Comparison of ENCODE assay signal across 1 cellular context in genomic region chr19:2440515-2440914, GRCh38.
TF ChIP-seq lines count a peak whose summit lies in the region.

No MANE protein-coding gene starts in this region.

TF ChIP-seq in HEK293, 187 proteins besides CTCF, POLR2A, EP300 and RAD21 (continued from another document):
- TF ChIP-seq PRDM4 (tag by site-specific recombination; IDR thresholded peaks at IDR 0.05) (no peak), ZNF670 (tag by site-specific recombination; IDR thresholded peaks at IDR 0.05; ENCODE audit: low read depth) (0 out of 2 replicates have a peak, but pooled peaks have one; percentile 42), RBAK (tag by site-specific recombination; IDR thresholded peaks at IDR 0.05) (no peak), ZNF169 (tag by site-specific recombination; IDR thresholded peaks at IDR 0.05) (no peak), ZNF138 (tag by site-specific recombination; IDR thresholded peaks at IDR 0.05; ENCODE audit: borderline replicate concordance) (no peak), TSHZ1 (tag by site-specific recombination; IDR thresholded peaks at IDR 0.05; ENCODE audit: borderline replicate concordance) (peak; percentile 58), ZNF776 (tag by site-specific recombination; IDR thresholded peaks at IDR 0.05; ENCODE audit: borderline replicate concordance) (peak; percentile 61; the same call in 1 of the 2 replicates), ZNF366 (tag by site-specific recombination; conservative IDR thresholded peaks at IDR 0.05) (peak; percentile 100), YY2 (tag by site-specific recombination; IDR thresholded peaks at IDR 0.05) (no peak), ZBTB8A (tag by site-specific recombination; IDR thresholded peaks at IDR 0.05) (no peak), KLF8 (tag by site-specific recombination; IDR thresholded peaks at IDR 0.05) (no peak), ZBTB17 (tag by site-specific recombination; IDR thresholded peaks at IDR 0.05) (peak; percentile 100), ZNF221 (tag by site-specific recombination; IDR thresholded peaks at IDR 0.05; ENCODE audit: borderline replicate concordance) (no peak), BCL11B (tag by site-specific recombination; IDR thresholded peaks at IDR 0.05; ENCODE audit: low read depth) (no peak), REPIN1 (tag by site-specific recombination; IDR thresholded peaks at IDR 0.05; ENCODE audit: low read depth) (no peak), ZNF239 (tag by site-specific recombination; IDR thresholded peaks at IDR 0.05) (no peak)
- TF ChIP-seq, protein P1, sequence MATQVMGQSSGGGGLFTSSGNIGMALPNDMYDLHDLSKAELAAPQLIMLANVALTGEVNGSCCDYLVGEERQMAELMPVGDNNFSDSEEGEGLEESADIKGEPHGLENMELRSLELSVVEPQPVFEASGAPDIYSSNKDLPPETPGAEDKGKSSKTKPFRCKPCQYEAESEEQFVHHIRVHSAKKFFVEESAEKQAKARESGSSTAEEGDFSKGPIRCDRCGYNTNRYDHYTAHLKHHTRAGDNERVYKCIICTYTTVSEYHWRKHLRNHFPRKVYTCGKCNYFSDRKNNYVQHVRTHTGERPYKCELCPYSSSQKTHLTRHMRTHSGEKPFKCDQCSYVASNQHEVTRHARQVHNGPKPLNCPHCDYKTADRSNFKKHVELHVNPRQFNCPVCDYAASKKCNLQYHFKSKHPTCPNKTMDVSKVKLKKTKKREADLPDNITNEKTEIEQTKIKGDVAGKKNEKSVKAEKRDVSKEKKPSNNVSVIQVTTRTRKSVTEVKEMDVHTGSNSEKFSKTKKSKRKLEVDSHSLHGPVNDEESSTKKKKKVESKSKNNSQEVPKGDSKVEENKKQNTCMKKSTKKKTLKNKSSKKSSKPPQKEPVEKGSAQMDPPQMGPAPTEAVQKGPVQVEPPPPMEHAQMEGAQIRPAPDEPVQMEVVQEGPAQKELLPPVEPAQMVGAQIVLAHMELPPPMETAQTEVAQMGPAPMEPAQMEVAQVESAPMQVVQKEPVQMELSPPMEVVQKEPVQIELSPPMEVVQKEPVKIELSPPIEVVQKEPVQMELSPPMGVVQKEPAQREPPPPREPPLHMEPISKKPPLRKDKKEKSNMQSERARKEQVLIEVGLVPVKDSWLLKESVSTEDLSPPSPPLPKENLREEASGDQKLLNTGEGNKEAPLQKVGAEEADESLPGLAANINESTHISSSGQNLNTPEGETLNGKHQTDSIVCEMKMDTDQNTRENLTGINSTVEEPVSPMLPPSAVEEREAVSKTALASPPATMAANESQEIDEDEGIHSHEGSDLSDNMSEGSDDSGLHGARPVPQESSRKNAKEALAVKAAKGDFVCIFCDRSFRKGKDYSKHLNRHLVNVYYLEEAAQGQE (tag by site-specific recombination; IDR thresholded peaks at IDR 0.05): no peak
- TF ChIP-seq, protein P2, sequence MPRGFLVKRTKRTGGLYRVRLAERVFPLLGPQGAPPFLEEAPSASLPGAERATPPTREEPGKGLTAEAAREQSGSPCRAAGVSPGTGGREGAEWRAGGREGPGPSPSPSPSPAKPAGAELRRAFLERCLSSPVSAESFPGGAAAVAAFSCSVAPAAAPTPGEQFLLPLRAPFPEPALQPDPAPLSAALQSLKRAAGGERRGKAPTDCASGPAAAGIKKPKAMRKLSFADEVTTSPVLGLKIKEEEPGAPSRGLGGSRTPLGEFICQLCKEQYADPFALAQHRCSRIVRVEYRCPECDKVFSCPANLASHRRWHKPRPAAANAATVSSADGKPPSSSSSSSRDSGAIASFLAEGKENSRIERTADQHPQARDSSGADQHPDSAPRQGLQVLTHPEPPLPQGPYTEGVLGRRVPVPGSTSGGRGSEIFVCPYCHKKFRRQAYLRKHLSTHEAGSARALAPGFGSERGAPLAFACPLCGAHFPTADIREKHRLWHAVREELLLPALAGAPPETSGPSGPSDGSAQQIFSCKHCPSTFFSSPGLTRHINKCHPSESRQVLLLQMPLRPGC (tag by site-specific recombination; IDR thresholded peaks at IDR 0.05): no peak
- TF ChIP-seq, protein P3, sequence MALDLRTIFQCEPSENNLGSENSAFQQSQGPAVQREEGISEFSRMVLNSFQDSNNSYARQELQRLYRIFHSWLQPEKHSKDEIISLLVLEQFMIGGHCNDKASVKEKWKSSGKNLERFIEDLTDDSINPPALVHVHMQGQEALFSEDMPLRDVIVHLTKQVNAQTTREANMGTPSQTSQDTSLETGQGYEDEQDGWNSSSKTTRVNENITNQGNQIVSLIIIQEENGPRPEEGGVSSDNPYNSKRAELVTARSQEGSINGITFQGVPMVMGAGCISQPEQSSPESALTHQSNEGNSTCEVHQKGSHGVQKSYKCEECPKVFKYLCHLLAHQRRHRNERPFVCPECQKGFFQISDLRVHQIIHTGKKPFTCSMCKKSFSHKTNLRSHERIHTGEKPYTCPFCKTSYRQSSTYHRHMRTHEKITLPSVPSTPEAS (tag by site-specific recombination; IDR thresholded peaks at IDR 0.05): no peak
- TF ChIP-seq, protein P4, sequence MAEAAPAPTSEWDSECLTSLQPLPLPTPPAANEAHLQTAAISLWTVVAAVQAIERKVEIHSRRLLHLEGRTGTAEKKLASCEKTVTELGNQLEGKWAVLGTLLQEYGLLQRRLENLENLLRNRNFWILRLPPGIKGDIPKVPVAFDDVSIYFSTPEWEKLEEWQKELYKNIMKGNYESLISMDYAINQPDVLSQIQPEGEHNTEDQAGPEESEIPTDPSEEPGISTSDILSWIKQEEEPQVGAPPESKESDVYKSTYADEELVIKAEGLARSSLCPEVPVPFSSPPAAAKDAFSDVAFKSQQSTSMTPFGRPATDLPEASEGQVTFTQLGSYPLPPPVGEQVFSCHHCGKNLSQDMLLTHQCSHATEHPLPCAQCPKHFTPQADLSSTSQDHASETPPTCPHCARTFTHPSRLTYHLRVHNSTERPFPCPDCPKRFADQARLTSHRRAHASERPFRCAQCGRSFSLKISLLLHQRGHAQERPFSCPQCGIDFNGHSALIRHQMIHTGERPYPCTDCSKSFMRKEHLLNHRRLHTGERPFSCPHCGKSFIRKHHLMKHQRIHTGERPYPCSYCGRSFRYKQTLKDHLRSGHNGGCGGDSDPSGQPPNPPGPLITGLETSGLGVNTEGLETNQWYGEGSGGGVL (tag by site-specific recombination; IDR thresholded peaks at IDR 0.05): no peak
TF ChIP-seq in HEK293: peak in this region for 6.
